In the genomic region with DNA sequence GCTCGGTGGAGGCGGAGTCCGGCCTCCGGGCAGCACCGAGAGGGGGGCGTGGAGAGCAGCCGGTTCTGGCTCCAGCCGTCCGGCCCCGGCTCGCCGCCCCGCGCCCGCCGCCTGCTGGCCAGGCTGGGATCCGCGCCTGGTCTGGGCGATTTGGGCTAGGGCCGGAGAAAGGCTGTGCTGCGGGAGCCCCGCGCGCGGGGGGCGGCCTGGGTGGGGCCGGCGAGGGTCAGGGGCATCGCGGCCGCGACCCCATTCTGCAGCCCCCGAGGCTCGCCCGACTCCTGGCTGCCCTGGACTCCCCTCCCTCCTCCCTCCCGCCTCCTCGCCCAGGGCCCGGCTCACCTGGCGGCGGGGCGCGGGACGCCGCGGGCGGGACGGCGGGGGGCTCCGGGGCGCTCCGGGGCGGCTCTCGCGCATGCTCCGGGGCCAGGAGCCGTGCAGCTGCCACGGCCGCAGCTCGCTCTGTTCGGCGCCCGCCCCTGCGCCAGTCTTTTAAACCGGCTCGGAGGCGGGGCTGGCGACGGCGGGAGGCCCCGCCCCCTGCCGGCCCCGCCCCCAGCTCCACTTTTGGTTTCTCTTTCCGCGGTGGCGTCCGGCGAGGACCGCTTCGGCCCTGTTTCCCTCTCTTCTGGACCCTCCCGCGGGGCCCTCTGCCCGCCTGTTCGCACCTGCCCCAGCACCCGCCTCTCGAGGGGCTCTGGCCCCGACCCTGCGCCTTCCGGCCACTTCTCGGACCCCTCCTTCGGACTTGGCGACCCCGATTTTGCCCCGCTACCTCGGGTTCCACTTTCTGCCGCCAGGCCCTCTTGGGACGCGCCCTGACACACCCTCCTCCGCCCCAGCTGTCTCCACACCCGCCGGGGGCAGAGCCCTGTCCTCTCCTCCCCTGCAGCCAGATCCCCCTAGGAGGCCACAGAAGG, we compare ENCODE assay signal across 8 cellular contexts. TPM values are rescaled to one million over a fixed set of nuclear protein-coding genes. Genes with fewer than 3 reads are reported as not detected.
A peak's percentile ranks its signal among the peaks of the same experiment; 100 is the strongest.
DNase-seq lines count a peak whose midpoint lies in the region; ATAC-seq, FAIRE-seq and TF ChIP-seq lines count a peak whose summit lies in the region.

A gene with protein sequence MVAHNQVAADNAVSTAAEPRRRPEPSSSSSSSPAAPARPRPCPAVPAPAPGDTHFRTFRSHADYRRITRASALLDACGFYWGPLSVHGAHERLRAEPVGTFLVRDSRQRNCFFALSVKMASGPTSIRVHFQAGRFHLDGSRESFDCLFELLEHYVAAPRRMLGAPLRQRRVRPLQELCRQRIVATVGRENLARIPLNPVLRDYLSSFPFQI (minus strand): TSS at position 468 of the 920 bp plus-strand sequence. CDS start 726 bp downstream, outside the sequence.

- FAIRE-seq in D721Med (lab: Jason Lieb, UNC), result no peak
- FAIRE-seq in HTR-8/SVneo (lab: Jason Lieb, UNC), result no peak

- H3K9ac ChIP-seq in OCI-LY3 (ENCODE audit: low read length), result peak within 1 kb of the TSS; percentile 94

- H3K27ac ChIP-seq in OCI-LY3 (ENCODE audit: low read length) (peak within 1 kb of the TSS; percentile 76), muscle layer of duodenum (ENCODE audit: low read length) (peak within 1 kb of the TSS; percentile 86)

- H3K4me3 ChIP-seq in OCI-LY3 (ENCODE audit: low read length) (peak within 1 kb of the TSS; percentile 97), muscle layer of duodenum (ENCODE audit: low read depth in 1 of 2, low read length in 2 of 2) (peak within 1 kb of the TSS; percentile 68 to 81)

- peaks cover 42% of the 10 kb centered on the region for H4K20me1 ChIP-seq in OCI-LY3 (ENCODE audit: insufficient read depth, low read length)

- peaks cover 45% of the 10 kb centered on the region for H3K4me1 ChIP-seq in OCI-LY3 (ENCODE audit: low read length)
- peaks cover 6 to 21% of the 10 kb centered on the region in 2 donors for H3K4me1 ChIP-seq in muscle layer of duodenum (ENCODE audit: control insufficient read depth in 1 of 2, insufficient read depth in 2 of 2, low read length in 2 of 2)

- H3K36me3 ChIP-seq in OCI-LY3 (replicated peaks; ENCODE audit: low read depth, low read length), result peaks cover 39% of the 10 kb centered on the region
- no peaks in the 10 kb centered on the region for H3K36me3 ChIP-seq in muscle layer of duodenum (ENCODE audit: control insufficient read depth in 1 of 2, insufficient read depth in 2 of 2, low read length in 2 of 2)

- peak; percentile 51 for ATAC-seq in GM21381 (IDR thresholded peaks at IDR 0.05; ENCODE audit: unreplicated experiment)
- peak; percentile 81 for ATAC-seq in esophagus mucosa

- peak within 1 kb of the TSS; percentile 100 for H3K4me2 ChIP-seq in OCI-LY3 (ENCODE audit: low read length)

- DNase-seq in D721Med (ENCODE audit: insufficient read length, low spot score) (peak; percentile 67), HTR-8/SVneo (ENCODE audit: insufficient read length, low spot score) (peak; percentile 80), activated T-cell treated with anti-CD3 and anti-CD28 coated beads for 48 hours (ENCODE audit: low read depth) (peak; percentile 91)
- DNase-seq in stimulated activated CD8-positive, alpha-beta memory T cell treated with anti-CD3 and anti-CD28 coated beads, Interleukin-7, amount 100 ng/mL, for 1 hour (ENCODE audit: low read depth in 2 of 2), result peak; percentile 80 to 81

- H3K27me3 ChIP-seq in OCI-LY3 (ENCODE audit: low read depth, low read length), result peaks cover 12% of the 10 kb centered on the region; the same call in 1 of the 2 replicates
- H3K27me3 ChIP-seq in muscle layer of duodenum (ENCODE audit: low read depth, low read length), result no peaks in the 10 kb centered on the region

- TF ChIP-seq CTCF in D721Med (IDR thresholded peaks at IDR 0.05; ENCODE audit: insufficient read depth, missing control alignments) (peak; percentile 54), OCI-LY3 (IDR thresholded peaks at IDR 0.05; ENCODE audit: low read depth, low read length) (peak; percentile 65)

- H3K9me3 ChIP-seq in OCI-LY3 (ENCODE audit: insufficient read depth, low read length), result no peaks in the 10 kb centered on the region
- no peaks in the 10 kb centered on the region for H3K9me3 ChIP-seq in muscle layer of duodenum (ENCODE audit: control insufficient read depth in 1 of 2, low read length in 2 of 2)

- H2AFZ ChIP-seq in OCI-LY3 (ENCODE audit: low read depth, low read length), result 0 out of 2 replicates have a peak within 1 kb of the TSS, but pooled peaks have one; percentile 75

- peaks cover 28% of the 10 kb centered on the region for H3K79me2 ChIP-seq in OCI-LY3 (ENCODE audit: low read length)

RNA-seq across cellular contexts. Expression of the gene that starts here (rescaled TPM):
- 2.8 TPM for total RNA-seq in esophagus mucosa

Comparison
In these comparisons a context has a peak if more than half of its experiments do, and no peak if none do; other contexts are left out.
1. Peak in every context shown above with its lines: DNase-seq, ATAC-seq, H3K4me3 ChIP-seq and H3K27ac ChIP-seq.